13 cellular contexts compared by ENCODE assay signal in genomic region chr6:45613678-45614077, GRCh38.
A peak's percentile ranks its signal among the peaks of the same experiment; 100 is the strongest.
DNase-seq lines count a peak whose midpoint lies in the region; ATAC-seq and TF ChIP-seq lines count a peak whose summit lies in the region.
"Had no signal": no experiment of that assay in that cellular context is flagged by ENCODE, and none has a peak within 500 bp of the region (broad histone marks: within the 10 kb centered on the region; RNA-seq: fewer than 3 reads in every experiment).

No MANE protein-coding gene starts in this region.

- ATAC-seq in left cardiac atrium (peak; percentile 71 to 90), GM21390 (IDR thresholded peaks at IDR 0.05; ENCODE audit: unreplicated experiment) (no peak)

- no TSS peak for BruUV-seq in mammary epithelial cell (replicated peaks; lab: Mats Ljungman, UMichigan)

- H2AFZ ChIP-seq in GM23248 = peak overlapping the region; percentile 46
- peak overlapping the region; percentile 37 for H2AFZ ChIP-seq in mammary epithelial cell (ENCODE audit: low read depth, low read length)

- no peaks in the 10 kb centered on the region for H3K9me2 ChIP-seq in GM23248 (ENCODE audit: insufficient read depth)

- CTCF ChIA-PET in mammary epithelial cell (lab: Charles Lee; ENCODE audit: low non-redundant PET) = interaction anchor here (1.1 kb wide), 1 partner anchor 101 kb away, joined by 3 read pairs; no protein-coding TSS in a partner anchor

- peak in 1 of 2 donors; percentile 28 for TF ChIP-seq CTCF in mammary epithelial cell (conservative IDR thresholded peaks at IDR 0.05 in 1 of 2, IDR thresholded peaks at IDR 0.05 in 1 of 2; ENCODE audit: extremely low read depth in 1 of 2, insufficient read depth in 1 of 2, low read depth in 1 of 2, low read length in 2 of 2)
- peak; percentile 20 for TF ChIP-seq CTCF in retinal pigment epithelial cell (conservative IDR thresholded peaks at IDR 0.05; ENCODE audit: low read depth, low read length)

- H3K79me2 ChIP-seq in GM23248 (ENCODE audit: insufficient read depth) = no peaks in the 10 kb centered on the region
- H3K79me2 ChIP-seq in mammary epithelial cell (ENCODE audit: insufficient read depth, low read length) = no peaks in the 10 kb centered on the region

- intact Hi-C loops in mammary epithelial cell (cut with micrococcal nuclease) = loop anchor here (2.0 kb wide), 1 partner anchor 309 kb away; no protein-coding TSS in a partner anchor
- intact Hi-C loops in left cardiac atrium (cut with DNase I) = no loop called here

- H3K27ac ChIP-seq in GM23248 (peak overlapping the region; percentile 2; the same call in 1 of the 2 replicates), mammary epithelial cell (ENCODE audit: insufficient read depth, low read depth, low read length) (peak overlapping the region; percentile 23)
- H3K27ac ChIP-seq: spleen had no signal

- no peaks in the 10 kb centered on the region for H3K9me3 ChIP-seq in GM23248 (ENCODE audit: low read depth)
- H3K9me3 ChIP-seq in mammary epithelial cell (replicated peaks; ENCODE audit: insufficient read depth, low read length) = no peaks in the 10 kb centered on the region
- H3K9me3 ChIP-seq: spleen had no signal

- in situ Hi-C loops in GM23248 (cut with MboI) (no loop called here), mammary epithelial cell (cut with MboI; ENCODE audit: low sequenced_read_pairs in 2 of 2) (no loop called here), ACHN (cut with HindIII; ENCODE audit: low pct_ligation_motif_present, low pct_unique_long_range_greater_than_20kb, low sequenced_read_pairs) (no loop called here)

- H3K27me3 ChIP-seq in GM23248 (replicated peaks; ENCODE audit: insufficient read depth) (no peaks in the 10 kb centered on the region), mammary epithelial cell (ENCODE audit: insufficient read depth, low read length) (no peaks in the 10 kb centered on the region)
- H3K27me3 ChIP-seq: spleen had no signal

- WGBS in GM23248 (ENCODE audit: low coverage in 1 of 2, low lambda C conversion rate in 2 of 2, missing lambda C conversion rate in 2 of 2), 2 experiments = 10 to 11% methylated on average over 9 of the region's 9 CpGs
- WGBS in mammary epithelial cell (ENCODE audit: low coverage, missing lambda C conversion rate) = 0% methylated on average over 8 of the region's 9 CpGs

- dilution Hi-C loops in mammary epithelial cell (cut with HindIII; ENCODE audit: low sequenced_read_pairs) = no loop called here

- no peaks in the 10 kb centered on the region for H3F3A ChIP-seq in GM23248 (ENCODE audit: insufficient read depth)

- H3K4me2 ChIP-seq in GM23248 (ENCODE audit: unreplicated experiment) = peak overlapping the region; percentile 38
- H3K4me2 ChIP-seq in mammary epithelial cell (ENCODE audit: insufficient read depth, low read depth, low read length) = peak overlapping the region; percentile 39

- no peaks in the 10 kb centered on the region for H3K36me3 ChIP-seq in GM23248 (ENCODE audit: low read depth)
- H3K36me3 ChIP-seq in mammary epithelial cell (ENCODE audit: insufficient read depth, low read length) = no peaks in the 10 kb centered on the region
- H3K36me3 ChIP-seq: spleen had no signal

- H3K9ac ChIP-seq in GM23248 (no peak overlapping the region), mammary epithelial cell (ENCODE audit: insufficient read depth, low read length) (peak overlapping the region; percentile 12)

- DNase-seq in GM23248 (peak; percentile 80), mammary epithelial cell (peak; percentile 96), left cardiac atrium (peak; percentile 22), retinal pigment epithelial cell (ENCODE audit: low read depth) (peak; percentile 93), NCI-H1105 treated with DMSO at 0.1 percent for 48 hours (lab: John Stamatoyannopoulos, UW) (no peak), ACHN (no peak)
- DNase-seq in activated T-cell treated with anti-CD3 and anti-CD28 coated beads, Interleukin-2, amount 50 U/mL, for 48 hours = no peak
- DNase-seq: activated B cell treated with CpG ODN at 0.5 μM for 24 hours; CD4-positive, alpha-beta memory T cell; cerebellar nuclear complex; SHP77; spleen had no signal

- H4K20me1 ChIP-seq in GM23248 (ENCODE audit: insufficient read depth) = no peaks in the 10 kb centered on the region
- H4K20me1 ChIP-seq in mammary epithelial cell (ENCODE audit: insufficient read depth, low read length) = no peaks in the 10 kb centered on the region

- peak overlapping the region; percentile 19; the same call in 1 of the 2 replicates for H3K4me3 ChIP-seq in GM23248
- no peak overlapping the region for H3K4me3 ChIP-seq in mammary epithelial cell (replicated peaks in 1 of 3; ENCODE audit: insufficient read depth in 1 of 3, low read depth in 2 of 3, low read length in 3 of 3)
- no peak overlapping the region for H3K4me3 ChIP-seq in retinal pigment epithelial cell (ENCODE audit: low read length)
- H3K4me3 ChIP-seq: spleen had no signal

- H3K4me1 ChIP-seq in GM23248 (ENCODE audit: insufficient read depth) = peaks cover 10% of the 10 kb centered on the region
- peaks cover 30% of the 10 kb centered on the region for H3K4me1 ChIP-seq in mammary epithelial cell (ENCODE audit: insufficient read depth, low read length)
- H3K4me1 ChIP-seq: spleen had no signal

Comparison
In these comparisons a context has a peak if more than half of its experiments do, and no peak if none do; other contexts are left out.
1. DNase-seq: peak in GM23248 (single experiment), mammary epithelial cell (single experiment), left cardiac atrium (single experiment) and retinal pigment epithelial cell (single experiment); none in NCI-H1105 treated with DMSO at 0.1 percent for 48 hours (single experiment), ACHN (single experiment) and activated T-cell treated with anti-CD3 and anti-CD28 coated beads, Interleukin-2, amount 50 U/mL, for 48 hours (0 of 2).